21 cellular contexts compared by ENCODE assay signal in genomic region chr19:2072757-2073551, GRCh38. TPM values are rescaled to one million over a fixed set of nuclear protein-coding genes. Genes with fewer than 3 reads are reported as not detected.
DNase-seq lines count a peak whose midpoint lies in the region; ATAC-seq and TF ChIP-seq lines count a peak whose summit lies in the region.
"Had no signal": no experiment of that assay in that cellular context is flagged by ENCODE, and none has a peak within 500 bp of the region (broad histone marks: within the 10 kb centered on the region; RNA-seq: fewer than 3 reads in every experiment).

No MANE protein-coding gene starts in this region.

- no peak overlapping the region for H3K4me2 ChIP-seq in DOHH2 (ENCODE audit: low read length)
- H3K4me2 ChIP-seq: smooth muscle cell had no signal

- no peak for DNase-seq in CD14-positive monocyte (ENCODE audit: low spot score)
- no peak for DNase-seq in activated T-helper 1 cell treated with anti-CD3 and anti-CD28 coated beads, Interleukin-12 subunit alpha, Interleukin-12 subunit beta, Interleukin-2, Interleukin-4 antibody, amounts not matched to agents 30 ng/mL and 10 ng/mL and 1 ng/mL, durations not matched to agents 14 hours and 24 hours and 36 hours (ENCODE audit: low spot score)
- no peak for DNase-seq in naive B cell
- no peak for DNase-seq in NCI-H345 (lab: John Stamatoyannopoulos, UW)
- no peak for DNase-seq in Right ventricle myocardium superior
- DNase-seq in dermis blood vessel endothelial cell, result no peak
- no peak for DNase-seq in OCI-M2 (lab: John Stamatoyannopoulos, UW; ENCODE audit: unreplicated experiment)
- DNase-seq: activated CD8-positive, alpha-beta memory T cell treated with anti-CD3 and anti-CD28 coated beads for 24 hours; DMS153; dorsolateral prefrontal cortex; GOT3; NCI-H2029 treated with DMSO at 0.1 percent for 48 hours; NCI-H524; PC-3 had no signal

- peaks cover 60% of the 10 kb centered on the region for H3F3A ChIP-seq in DOHH2 (ENCODE audit: control insufficient read depth, insufficient read depth)

- peaks cover 87% of the 10 kb centered on the region for H3K36me3 ChIP-seq in DOHH2 (ENCODE audit: control insufficient read depth, low read length)

- H3K4me3 Mint-ChIP-seq in CD14-positive monocyte (no peak overlapping the region), naive B cell (peak overlapping the region; percentile 38 to 79 (median 60))
- no peak overlapping the region for H3K4me3 Mint-ChIP-seq in activated T-helper 1 cell treated with anti-CD3 and anti-CD28 coated beads, Interleukin-12 subunit alpha, Interleukin-12 subunit beta, Interleukin-2, Interleukin-4 antibody, amounts not matched to agents 30 ng/mL and 10 ng/mL and 1 ng/mL, durations not matched to agents 14 hours and 24 hours and 36 hours

- H3K79me2 ChIP-seq in DOHH2 (ENCODE audit: control insufficient read depth, low read length), result peaks cover 63% of the 10 kb centered on the region

- H3K9me3 ChIP-seq in DOHH2 (ENCODE audit: control insufficient read depth, insufficient read depth, low read length), result no peaks in the 10 kb centered on the region
- H3K9me3 ChIP-seq: breast epithelium, prostate gland, tibial nerve had no signal

- H3K27ac Mint-ChIP-seq in CD14-positive monocyte (peak overlapping the region; percentile 72 to 97 (median 94)), naive B cell (peak overlapping the region; percentile 86 to 99 (median 98))
- peak overlapping the region; percentile 52 for H3K27ac Mint-ChIP-seq in activated T-helper 1 cell treated with anti-CD3 and anti-CD28 coated beads, Interleukin-12 subunit alpha, Interleukin-12 subunit beta, Interleukin-2, Interleukin-4 antibody, amounts not matched to agents 30 ng/mL and 10 ng/mL and 1 ng/mL, durations not matched to agents 14 hours and 24 hours and 36 hours

- H3K27ac ChIP-seq in DOHH2 (ENCODE audit: low read depth, low read length), result peak overlapping the region; percentile 70
- H3K27ac ChIP-seq: breast epithelium, prostate gland, SK-N-MC had no signal

- intact Hi-C loops in CD14-positive monocyte (cut with micrococcal nuclease) (no loop called here), Right ventricle myocardium superior (cut with DNase I) (loop anchor here (5.0 kb wide), 1 partner anchor 151 kb away; no protein-coding TSS in a partner anchor)
- intact Hi-C loops in activated T-helper 1 cell treated with anti-CD3 and anti-CD28 coated beads, Interleukin-12 subunit alpha, Interleukin-12 subunit beta, Interleukin-2, Interleukin-4 antibody, amounts not matched to agents 30 ng/mL and 10 ng/mL and 1 ng/mL, durations not matched to agents 14 hours and 24 hours and 36 hours (cut with micrococcal nuclease), result no loop called here

- H3K36me3 Mint-ChIP-seq in CD14-positive monocyte, result peaks cover 51 to 78% of the 10 kb centered on the region in 2 donors
- H3K36me3 Mint-ChIP-seq in activated T-helper 1 cell treated with anti-CD3 and anti-CD28 coated beads, Interleukin-12 subunit alpha, Interleukin-12 subunit beta, Interleukin-2, Interleukin-4 antibody, amounts not matched to agents 30 ng/mL and 10 ng/mL and 1 ng/mL, durations not matched to agents 14 hours and 24 hours and 36 hours (ENCODE audit: low read depth), result peaks cover 38% of the 10 kb centered on the region
- peaks cover 7 to 19% of the 10 kb centered on the region in 2 donors for H3K36me3 Mint-ChIP-seq in naive B cell

- H3K4me3 ChIP-seq in DOHH2 (ENCODE audit: low read length), result no peak overlapping the region
- H3K4me3 ChIP-seq: breast epithelium, dorsolateral prefrontal cortex, K562, prostate gland, SK-N-MC, smooth muscle cell, tibial nerve had no signal

- TF ChIP-seq CTCF in CD14-positive monocyte (IDR thresholded peaks at IDR 0.05) (no peak), DOHH2 (IDR thresholded peaks at IDR 0.05; ENCODE audit: low read depth, low read length, poor library complexity, severe bottlenecking) (no peak)

- H3K9me3 Mint-ChIP-seq in CD14-positive monocyte (peaks cover 0 to 5% (median 0%) of the 10 kb centered on the region in 7 donors), naive B cell (no peaks in the 10 kb centered on the region)
- no peaks in the 10 kb centered on the region for H3K9me3 Mint-ChIP-seq in activated T-helper 1 cell treated with anti-CD3 and anti-CD28 coated beads, Interleukin-12 subunit alpha, Interleukin-12 subunit beta, Interleukin-2, Interleukin-4 antibody, amounts not matched to agents 30 ng/mL and 10 ng/mL and 1 ng/mL, durations not matched to agents 14 hours and 24 hours and 36 hours

- H3K9me2 ChIP-seq in DOHH2 (replicated peaks; ENCODE audit: control insufficient read depth, low read length), result no peaks in the 10 kb centered on the region

- no peaks in the 10 kb centered on the region for H3K27me3 ChIP-seq in DOHH2 (ENCODE audit: control insufficient read depth, low read length)
- H3K27me3 ChIP-seq: breast epithelium, dorsolateral prefrontal cortex, tibial nerve had no signal

- ATAC-seq in naive B cell (ENCODE audit: low read depth in 2 of 2) (no peak), Right ventricle myocardium superior (ENCODE audit: poor library complexity) (no peak)
- ATAC-seq: K562, PC-3 had no signal

- H4K20me1 ChIP-seq in DOHH2 (ENCODE audit: control insufficient read depth, insufficient read depth, low read depth, low read length), result peaks cover 8% of the 10 kb centered on the region

- peaks cover 92% of the 10 kb centered on the region for H3K4me1 ChIP-seq in DOHH2 (ENCODE audit: control insufficient read depth, low read length)
- H3K4me1 ChIP-seq: breast epithelium, prostate gland had no signal

- H3K27me3 Mint-ChIP-seq in CD14-positive monocyte (ENCODE audit: low read depth in 3 of 3) (peaks cover 0 to 3% (median 2%) of the 10 kb centered on the region in 3 donors), naive B cell (no peaks in the 10 kb centered on the region)
- H3K27me3 Mint-ChIP-seq in activated T-helper 1 cell treated with anti-CD3 and anti-CD28 coated beads, Interleukin-12 subunit alpha, Interleukin-12 subunit beta, Interleukin-2, Interleukin-4 antibody, amounts not matched to agents 30 ng/mL and 10 ng/mL and 1 ng/mL, durations not matched to agents 14 hours and 24 hours and 36 hours (ENCODE audit: insufficient read depth), result no peaks in the 10 kb centered on the region

- peaks cover 47% of the 10 kb centered on the region for H3K4me1 Mint-ChIP-seq in CD14-positive monocyte
- H3K4me1 Mint-ChIP-seq in activated T-helper 1 cell treated with anti-CD3 and anti-CD28 coated beads, Interleukin-12 subunit alpha, Interleukin-12 subunit beta, Interleukin-2, Interleukin-4 antibody, amounts not matched to agents 30 ng/mL and 10 ng/mL and 1 ng/mL, durations not matched to agents 14 hours and 24 hours and 36 hours (ENCODE audit: low read depth), result peaks cover 15% of the 10 kb centered on the region
- H3K4me1 Mint-ChIP-seq in naive B cell, result peaks cover 32 to 75% (median 71%) of the 10 kb centered on the region in 3 donors

RNA-seq across cellular contexts. Expression of gene MKNK2, which starts 21.9 kb away (rescaled TPM):
- polyA plus RNA-seq in CD14-positive monocyte (10 to 100 TPM; 16.9 to 21.8 TPM), naive B cell (ENCODE audit: low read depth in 6 of 6) (100 to 1,000 TPM in 1 of 6 donors, 10 to 100 TPM in 5; 51.1 to 102 (median 57.1) TPM)
- 150 and 166 TPM in 2 replicates for total RNA-seq in activated T-helper 1 cell treated with anti-CD3 and anti-CD28 coated beads, Interleukin-12 subunit alpha, Interleukin-12 subunit beta, Interleukin-2, Interleukin-4 antibody, amounts not matched to agents 30 ng/mL and 10 ng/mL and 1 ng/mL, durations not matched to agents 14 hours and 24 hours and 36 hours
- total RNA-seq in Right ventricle myocardium superior (238 TPM), dermis blood vessel endothelial cell (147 and 289 TPM in 2 replicates)

RNA-seq across cellular contexts. Expression of gene MOB3A, which starts 23.2 kb away (rescaled TPM):
- polyA plus RNA-seq in CD14-positive monocyte (10 to 100 TPM; 60.5 to 96.3 TPM), naive B cell (ENCODE audit: low read depth in 6 of 6) (100 to 1,000 TPM in 1 of 6 donors, 10 to 100 TPM in 5; 52.2 to 106 (median 75.1) TPM)
- 161 and 167 TPM in 2 replicates for total RNA-seq in activated T-helper 1 cell treated with anti-CD3 and anti-CD28 coated beads, Interleukin-12 subunit alpha, Interleukin-12 subunit beta, Interleukin-2, Interleukin-4 antibody, amounts not matched to agents 30 ng/mL and 10 ng/mL and 1 ng/mL, durations not matched to agents 14 hours and 24 hours and 36 hours
- total RNA-seq in Right ventricle myocardium superior (15.6 TPM), dermis blood vessel endothelial cell (26.4 and 54.0 TPM in 2 replicates)

RNA-seq across cellular contexts. Expression of gene IZUMO4, which starts 23.8 kb away (rescaled TPM):
- polyA plus RNA-seq in CD14-positive monocyte (under 1 TPM; 0.41 to 0.80 TPM), naive B cell (ENCODE audit: low read depth in 6 of 6) (1 to 10 TPM in 1 of 6 donors, under 1 TPM in 5; 0.48 to 1.2 (median 0.85) TPM)
- total RNA-seq in activated T-helper 1 cell treated with anti-CD3 and anti-CD28 coated beads, Interleukin-12 subunit alpha, Interleukin-12 subunit beta, Interleukin-2, Interleukin-4 antibody, amounts not matched to agents 30 ng/mL and 10 ng/mL and 1 ng/mL, durations not matched to agents 14 hours and 24 hours and 36 hours, result 6.7 and 7.1 TPM in 2 replicates
- total RNA-seq in Right ventricle myocardium superior (1.7 TPM), dermis blood vessel endothelial cell (0.65 and 1.5 TPM in 2 replicates)

RNA-seq across cellular contexts. Expression of gene BTBD2, which starts 57.4 kb away (rescaled TPM):
- polyA plus RNA-seq in CD14-positive monocyte (1 to 10 TPM; 2.8 to 3.3 TPM), naive B cell (ENCODE audit: low read depth in 6 of 6) (1 to 10 TPM; 1.7 to 9.2 (median 4.8) TPM)
- 27.5 and 27.7 TPM in 2 replicates for total RNA-seq in activated T-helper 1 cell treated with anti-CD3 and anti-CD28 coated beads, Interleukin-12 subunit alpha, Interleukin-12 subunit beta, Interleukin-2, Interleukin-4 antibody, amounts not matched to agents 30 ng/mL and 10 ng/mL and 1 ng/mL, durations not matched to agents 14 hours and 24 hours and 36 hours
- total RNA-seq in Right ventricle myocardium superior (56.3 TPM), dermis blood vessel endothelial cell (51.7 and 135 TPM in 2 replicates)

Comparison
In these comparisons a context has a peak if more than half of its experiments do, and no peak if none do; other contexts are left out.
1. H3K4me3 Mint-ChIP-seq: peak in naive B cell (8 of 8); none in CD14-positive monocyte (0 of 2) and activated T-helper 1 cell treated with anti-CD3 and anti-CD28 coated beads, Interleukin-12 subunit alpha, Interleukin-12 subunit beta, Interleukin-2, Interleukin-4 antibody, amounts not matched to agents 30 ng/mL and 10 ng/mL and 1 ng/mL, durations not matched to agents 14 hours and 24 hours and 36 hours (single experiment).
2. Peak in every context shown above with its lines, with median percentiles within 50 percentile points of each other: H3K27ac Mint-ChIP-seq.